ENCODE assay signal across 1 cellular context in the genomic region with DNA sequence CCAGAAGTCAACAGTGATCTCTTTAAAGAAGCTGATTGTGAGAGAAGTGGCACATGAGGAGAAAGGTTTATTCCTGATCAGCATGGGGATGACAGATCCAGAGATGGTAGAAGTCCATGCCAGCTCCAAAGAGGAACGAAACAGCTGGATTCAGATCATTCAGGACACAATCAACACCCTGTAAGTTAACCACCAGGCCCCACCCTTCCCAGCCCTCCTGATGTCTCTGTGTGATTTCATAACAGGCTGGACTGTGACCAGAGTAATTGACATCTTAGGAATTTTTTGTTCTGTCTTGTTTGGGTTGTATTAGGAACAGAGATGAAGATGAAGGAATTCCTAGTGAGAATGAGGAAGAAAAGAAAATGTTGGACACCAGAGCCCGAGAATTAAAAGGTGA.
TF ChIP-seq lines count a peak whose summit lies in the region.

No MANE protein-coding gene starts in this region.

TF ChIP-seq in HepG2, 621 proteins besides CTCF, POLR2A, EP300 and RAD21 (continued from another document):
- TF ChIP-seq, protein P1, sequence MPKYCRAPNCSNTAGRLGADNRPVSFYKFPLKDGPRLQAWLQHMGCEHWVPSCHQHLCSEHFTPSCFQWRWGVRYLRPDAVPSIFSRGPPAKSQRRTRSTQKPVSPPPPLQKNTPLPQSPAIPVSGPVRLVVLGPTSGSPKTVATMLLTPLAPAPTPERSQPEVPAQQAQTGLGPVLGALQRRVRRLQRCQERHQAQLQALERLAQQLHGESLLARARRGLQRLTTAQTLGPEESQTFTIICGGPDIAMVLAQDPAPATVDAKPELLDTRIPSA (CRISPR knock-in tag; IDR thresholded peaks at IDR 0.05; ENCODE audit: borderline replicate concordance), result no peak
- no peak for TF ChIP-seq U2AF1 (optimal IDR thresholded peaks at IDR 0.05; ENCODE audit: low read depth, low read length)
- TF ChIP-seq, protein P2, sequence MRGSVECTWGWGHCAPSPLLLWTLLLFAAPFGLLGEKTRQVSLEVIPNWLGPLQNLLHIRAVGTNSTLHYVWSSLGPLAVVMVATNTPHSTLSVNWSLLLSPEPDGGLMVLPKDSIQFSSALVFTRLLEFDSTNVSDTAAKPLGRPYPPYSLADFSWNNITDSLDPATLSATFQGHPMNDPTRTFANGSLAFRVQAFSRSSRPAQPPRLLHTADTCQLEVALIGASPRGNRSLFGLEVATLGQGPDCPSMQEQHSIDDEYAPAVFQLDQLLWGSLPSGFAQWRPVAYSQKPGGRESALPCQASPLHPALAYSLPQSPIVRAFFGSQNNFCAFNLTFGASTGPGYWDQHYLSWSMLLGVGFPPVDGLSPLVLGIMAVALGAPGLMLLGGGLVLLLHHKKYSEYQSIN (CRISPR knock-in tag; IDR thresholded peaks at IDR 0.05; ENCODE audit: borderline replicate concordance), result no peak
- no peak for TF ChIP-seq BRCA1 (CRISPR knock-in tag; IDR thresholded peaks at IDR 0.05)
- TF ChIP-seq, protein P3, sequence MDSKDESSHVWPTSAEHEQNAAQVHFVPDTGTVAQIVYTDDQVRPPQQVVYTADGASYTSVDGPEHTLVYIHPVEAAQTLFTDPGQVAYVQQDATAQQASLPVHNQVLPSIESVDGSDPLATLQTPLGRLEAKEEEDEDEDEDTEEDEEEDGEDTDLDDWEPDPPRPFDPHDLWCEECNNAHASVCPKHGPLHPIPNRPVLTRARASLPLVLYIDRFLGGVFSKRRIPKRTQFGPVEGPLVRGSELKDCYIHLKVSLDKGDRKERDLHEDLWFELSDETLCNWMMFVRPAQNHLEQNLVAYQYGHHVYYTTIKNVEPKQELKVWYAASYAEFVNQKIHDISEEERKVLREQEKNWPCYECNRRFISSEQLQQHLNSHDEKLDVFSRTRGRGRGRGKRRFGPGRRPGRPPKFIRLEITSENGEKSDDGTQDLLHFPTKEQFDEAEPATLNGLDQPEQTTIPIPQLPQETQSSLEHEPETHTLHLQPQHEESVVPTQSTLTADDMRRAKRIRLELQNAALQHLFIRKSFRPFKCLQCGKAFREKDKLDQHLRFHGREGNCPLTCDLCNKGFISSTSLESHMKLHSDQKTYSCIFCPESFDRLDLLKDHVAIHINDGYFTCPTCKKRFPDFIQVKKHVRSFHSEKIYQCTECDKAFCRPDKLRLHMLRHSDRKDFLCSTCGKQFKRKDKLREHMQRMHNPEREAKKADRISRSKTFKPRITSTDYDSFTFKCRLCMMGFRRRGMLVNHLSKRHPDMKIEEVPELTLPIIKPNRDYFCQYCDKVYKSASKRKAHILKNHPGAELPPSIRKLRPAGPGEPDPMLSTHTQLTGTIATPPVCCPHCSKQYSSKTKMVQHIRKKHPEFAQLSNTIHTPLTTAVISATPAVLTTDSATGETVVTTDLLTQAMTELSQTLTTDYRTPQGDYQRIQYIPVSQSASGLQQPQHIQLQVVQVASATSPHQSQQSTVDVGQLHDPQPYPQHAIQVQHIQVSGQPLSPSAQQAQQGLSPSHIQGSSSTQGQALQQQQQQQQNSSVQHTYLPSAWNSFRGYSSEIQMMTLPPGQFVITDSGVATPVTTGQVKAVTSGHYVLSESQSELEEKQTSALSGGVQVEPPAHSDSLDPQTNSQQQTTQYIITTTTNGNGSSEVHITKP (CRISPR knock-in tag; IDR thresholded peaks at IDR 0.05; ENCODE audit: low read depth), result no peak
